In the genomic region with DNA sequence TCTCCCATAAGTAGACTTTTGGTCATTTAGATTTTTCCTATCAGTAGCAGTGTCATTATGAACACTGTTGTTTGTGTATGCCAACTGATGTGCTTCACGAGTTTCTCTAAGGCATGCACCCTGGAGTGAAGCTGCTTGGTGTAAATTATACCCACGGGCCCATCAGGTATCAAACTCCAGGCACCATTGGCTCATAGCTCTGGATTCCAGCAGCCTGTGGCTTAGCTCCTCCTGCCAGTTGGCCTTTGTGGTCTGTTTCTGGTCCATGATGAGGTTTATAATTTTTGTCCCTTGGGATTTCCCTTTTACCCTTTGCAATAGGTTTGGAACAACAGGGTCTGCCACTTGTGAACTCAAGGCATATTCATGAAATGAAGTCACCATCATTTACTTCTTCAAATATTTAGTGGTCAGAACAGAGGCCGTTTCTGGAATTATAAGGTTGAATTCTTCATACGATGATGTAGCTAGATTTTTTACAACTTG, we compare ENCODE assay signal across 14 cellular contexts.
DNase-seq lines count a peak whose midpoint lies in the region; ATAC-seq and TF ChIP-seq lines count a peak whose summit lies in the region.
"Had no signal": no experiment of that assay in that cellular context is flagged by ENCODE, and none has a peak within 500 bp of the region (broad histone marks: within the 10 kb centered on the region; RNA-seq: fewer than 3 reads in every experiment).

No MANE protein-coding gene starts in this region.

- H3K4me3 ChIP-seq in AG04450 (ENCODE audit: low read depth, low read length) (no peak overlapping the region), adipocyte (ENCODE audit: low read length) (no peak overlapping the region)
- H3K4me3 ChIP-seq: upper lobe of right lung had no signal

- no peak for ATAC-seq in GM19397 (IDR thresholded peaks at IDR 0.05; ENCODE audit: unreplicated experiment)
- no peak for ATAC-seq in HG02763 (IDR thresholded peaks at IDR 0.05; ENCODE audit: unreplicated experiment)
- no peak for ATAC-seq in HG02678 (IDR thresholded peaks at IDR 0.05; ENCODE audit: unreplicated experiment)
- ATAC-seq: esophagus mucosa, left lobe of liver, upper lobe of right lung had no signal

- intact Hi-C loops in activated CD4-positive, alpha-beta T cell treated with anti-CD3 and anti-CD28 coated beads, Interleukin-2, amount 10 ng/mL, durations not matched to agents 24 days and 14 days (cut with micrococcal nuclease): no loop called here

- DNase-seq in AG04450 (ENCODE audit: low read depth, low spot score): peak; percentile 93
- peak; percentile 92 for DNase-seq in HS-27A (ENCODE audit: low read depth)
- peak; percentile 92 for DNase-seq in adipocyte (ENCODE audit: low read depth)
- peak; percentile 18 for DNase-seq in iPS-NIHi11 (ENCODE audit: low spot score)
- DNase-seq in activated CD4-positive, alpha-beta T cell treated with anti-CD3 and anti-CD28 coated beads, Interleukin-2, amount 10 ng/mL, durations not matched to agents 24 days and 14 days: no peak
- DNase-seq: CD8-positive, alpha-beta memory T cell; NCI-H510A; posterior cingulate gyrus; upper lobe of right lung had no signal

- TF ChIP-seq CTCF in AG04450 (IDR thresholded peaks at IDR 0.05; ENCODE audit: low read depth, low read length): no peak

- no peak overlapping the region for H3K4me3 Mint-ChIP-seq in activated CD4-positive, alpha-beta T cell treated with anti-CD3 and anti-CD28 coated beads, Interleukin-2, amount 10 ng/mL, durations not matched to agents 24 days and 14 days
- H3K4me3 Mint-ChIP-seq: CD8-positive, alpha-beta memory T cell had no signal

- peaks cover 6% of the 10 kb centered on the region for H3K27me3 Mint-ChIP-seq in activated CD4-positive, alpha-beta T cell treated with anti-CD3 and anti-CD28 coated beads, Interleukin-2, amount 10 ng/mL, durations not matched to agents 24 days and 14 days

- no peak overlapping the region for H3K9ac ChIP-seq in adipocyte (ENCODE audit: low read length)

- H3K9me3 Mint-ChIP-seq in activated CD4-positive, alpha-beta T cell treated with anti-CD3 and anti-CD28 coated beads, Interleukin-2, amount 10 ng/mL, durations not matched to agents 24 days and 14 days: no peaks in the 10 kb centered on the region

- H3K4me1 ChIP-seq in adipocyte (ENCODE audit: control insufficient read depth, insufficient read depth, low read length): peaks cover 11% of the 10 kb centered on the region

- no peaks in the 10 kb centered on the region for H3K36me3 ChIP-seq in adipocyte (ENCODE audit: control insufficient read depth, insufficient read depth, low read length, severe bottlenecking)
- H3K36me3 ChIP-seq: upper lobe of right lung had no signal

- peak overlapping the region; percentile 81 for H3K27ac ChIP-seq in AG04450 (ENCODE audit: low read depth, low read length)
- H3K27ac ChIP-seq: upper lobe of right lung had no signal

- no peaks in the 10 kb centered on the region for H3K36me3 Mint-ChIP-seq in activated CD4-positive, alpha-beta T cell treated with anti-CD3 and anti-CD28 coated beads, Interleukin-2, amount 10 ng/mL, durations not matched to agents 24 days and 14 days (ENCODE audit: low read depth)
- H3K36me3 Mint-ChIP-seq: CD8-positive, alpha-beta memory T cell had no signal

- peaks cover 6% of the 10 kb centered on the region for H3K4me1 Mint-ChIP-seq in activated CD4-positive, alpha-beta T cell treated with anti-CD3 and anti-CD28 coated beads, Interleukin-2, amount 10 ng/mL, durations not matched to agents 24 days and 14 days

- H3K27me3 ChIP-seq in AG04450 (ENCODE audit: control insufficient read depth, insufficient read depth, low read length): no peaks in the 10 kb centered on the region
- no peaks in the 10 kb centered on the region for H3K27me3 ChIP-seq in adipocyte (replicated peaks; ENCODE audit: control insufficient read depth, insufficient read depth, low read length)
- H3K27me3 ChIP-seq: upper lobe of right lung had no signal

- no peak overlapping the region for H3K27ac Mint-ChIP-seq in activated CD4-positive, alpha-beta T cell treated with anti-CD3 and anti-CD28 coated beads, Interleukin-2, amount 10 ng/mL, durations not matched to agents 24 days and 14 days
- H3K27ac Mint-ChIP-seq: CD8-positive, alpha-beta memory T cell had no signal

- CTCF ChIA-PET in AG04450 (lab: Charles Lee): interaction anchor here (0.7 kb wide), 1 partner anchor 21 kb away, joined by 4 read pairs; no protein-coding TSS in a partner anchor

- POLR2A ChIA-PET in AG04450 (lab: Yijun Ruan, JAX): interaction anchor here (0.7 to 1.3 kb wide), 8 partner anchors 10 to 1430 kb away, joined by 3 to 8 read pairs (median 4); a partner anchor contains a TSS

- H3K9me3 ChIP-seq in AG04450 (ENCODE audit: control insufficient read depth, insufficient read depth, low read length) (no peaks in the 10 kb centered on the region), adipocyte (ENCODE audit: control insufficient read depth, low read length) (no peaks in the 10 kb centered on the region)
- H3K9me3 ChIP-seq: upper lobe of right lung had no signal
